In genomic region chr1:175019524-175019923, GRCh38 we compare ENCODE assay signal across 1 cellular context.
TF ChIP-seq lines count a peak whose summit lies in the region.

No MANE protein-coding gene starts in this region.

TF ChIP-seq in K562, 482 proteins besides CTCF, POLR2A, EP300 and RAD21 (continued from another document):
- TF ChIP-seq RNF219 (CRISPR knock-in tag; IDR thresholded peaks at IDR 0.05), result no peak
- no peak for TF ChIP-seq TRIM24 (IDR thresholded peaks at IDR 0.05)
- TF ChIP-seq ZFX (CRISPR knock-in tag; IDR thresholded peaks at IDR 0.05), result no peak
- TF ChIP-seq ZNF408 (CRISPR knock-in tag; IDR thresholded peaks at IDR 0.05; ENCODE audit: low read depth), result no peak
- no peak for TF ChIP-seq KHSRP (IDR thresholded peaks at IDR 0.05)
- no peak for TF ChIP-seq BCOR (IDR thresholded peaks at IDR 0.05)
- no peak for TF ChIP-seq DACH1 (IDR thresholded peaks at IDR 0.05; ENCODE audit: partially characterized antibody)
- TF ChIP-seq STAT6 (CRISPR knock-in tag; IDR thresholded peaks at IDR 0.05), result no peak
- TF ChIP-seq GMEB1 (CRISPR knock-in tag; IDR thresholded peaks at IDR 0.05), result no peak
- no peak for TF ChIP-seq ZNF224 (CRISPR knock-in tag; IDR thresholded peaks at IDR 0.05)
- TF ChIP-seq MEIS2 (IDR thresholded peaks at IDR 0.05; ENCODE audit: partially characterized antibody), result peak; percentile 96
- TF ChIP-seq KLF10 (CRISPR knock-in tag; IDR thresholded peaks at IDR 0.05), result no peak
- no peak for TF ChIP-seq SOX6 (IDR thresholded peaks at IDR 0.05)
